ENCODE assay signal across 16 cellular contexts in genomic region chr1:18118491-18118890, GRCh38. TPM values are rescaled to one million over a fixed set of nuclear protein-coding genes. Genes with fewer than 3 reads are reported as not detected.
DNase-seq lines count a peak whose midpoint lies in the region; ATAC-seq, FAIRE-seq and TF ChIP-seq lines count a peak whose summit lies in the region.
"Had no signal": no experiment of that assay in that cellular context is flagged by ENCODE, and none has a peak within 500 bp of the region (broad histone marks: within the 10 kb centered on the region; RNA-seq: fewer than 3 reads in every experiment).

No MANE protein-coding gene starts in this region.

- 0 out of 2 replicates have a peak overlapping the region, but pooled peaks have one; percentile 42 for H2BK12ac ChIP-seq in H1 (ENCODE audit: low read depth, low read length)

- no peaks in the 10 kb centered on the region for H3K36me3 ChIP-seq in BLaER1 treated with 17β-estradiol and CSF1 and Interleukin-3, amounts not matched to agents 10 nM and 100 nM
- no peaks in the 10 kb centered on the region; a peak in 1 of 8 replicates for H3K36me3 ChIP-seq in H1 (ENCODE audit: control insufficient read depth in 2 of 4, insufficient read depth in 4 of 4, low read length in 3 of 4)

- H3K27me3 ChIP-seq in BLaER1 treated with 17β-estradiol and CSF1 and Interleukin-3, amounts not matched to agents 10 nM and 100 nM, result no peaks in the 10 kb centered on the region; a peak in 1 of 22 replicates
- H3K27me3 ChIP-seq in H1 (replicated peaks in 1 of 4; ENCODE audit: control insufficient read depth in 3 of 4, extremely low read depth in 1 of 4, insufficient read depth in 3 of 4, low read length in 3 of 4), result no peaks in the 10 kb centered on the region

- H3K23ac ChIP-seq in H1 (ENCODE audit: insufficient read length), result no peak overlapping the region

- peaks cover 0 to 39% (median 11%) of the 10 kb centered on the region in 10 experiments; a peak in 14 of 20 replicates for H3K4me1 ChIP-seq in BLaER1 treated with 17β-estradiol and CSF1 and Interleukin-3, amounts not matched to agents 10 nM and 100 nM
- peaks cover 0 to 6% (median 2%) of the 10 kb centered on the region in 4 experiments; a peak in 4 of 7 replicates for H3K4me1 ChIP-seq in H1 (replicated peaks in 1 of 4; ENCODE audit: control insufficient read depth in 3 of 4, insufficient read depth in 4 of 4, low read length in 3 of 4)

- H3K79me2 ChIP-seq in H1 (ENCODE audit: control insufficient read depth in 1 of 2, insufficient read depth in 2 of 2, low read length in 2 of 2), result 0 out of 4 replicates have a peak, but pooled peaks cover 0 to 2% of the 10 kb centered on the region in 2 experiments

- POLR2A ChIA-PET in H1 (lab: Charles Lee; ENCODE audit: partially characterized antibody), result interaction anchor here (1.0 kb wide), 1 partner anchor 20 kb away, joined by 3 read pairs; no protein-coding TSS in a partner anchor

- no peak for TF ChIP-seq POLR2A in H1 (IDR thresholded peaks at IDR 0.05; ENCODE audit: control extremely low read depth in 1 of 2, low read depth in 2 of 2, low read length in 2 of 2)

- no peak overlapping the region; the same call in 1 of the 2 replicates for H2BK20ac ChIP-seq in H1 (ENCODE audit: low read length)

- WGBS in H1 (ENCODE audit: extremely low coverage in 1 of 2, insufficient coverage in 1 of 2, insufficient read length in 1 of 2, insufficient replicate concordance in 2 of 2, low coverage in 1 of 2, low lambda C conversion rate in 2 of 2, missing lambda C conversion rate in 1 of 2), 2 experiments, result 77% methylated on average over 3 of the region's 3 CpGs; no CpG with 5 or more reads in 1 of the 2 experiments

- peaks cover 13% of the 10 kb centered on the region; the same call in 1 of the 2 replicates for H3K79me1 ChIP-seq in H1 (ENCODE audit: low read depth, low read length)

- H3K23me2 ChIP-seq in H1 (ENCODE audit: low read depth, low read length), result no peaks in the 10 kb centered on the region; the same call in 1 of the 2 replicates

- no peak for FAIRE-seq in H1 (lab: Jason Lieb, UNC)
- FAIRE-seq: G401.6, K562 had no signal

- H2BK5ac ChIP-seq in H1 (ENCODE audit: low read depth, low read length), result no peak overlapping the region

- no peak overlapping the region for H3K4me3 ChIP-seq in BLaER1 treated with 17β-estradiol and CSF1 and Interleukin-3, amounts not matched to agents 10 nM and 100 nM
- H3K4me3 ChIP-seq in Jurkat, Clone E6-1 (ENCODE audit: low read length), result peak overlapping the region; percentile 23
- no peak overlapping the region for H3K4me3 ChIP-seq in H1 (ENCODE audit: extremely low read depth in 1 of 4, insufficient read depth in 2 of 4, low read depth in 3 of 4, low read length in 4 of 4)
- H3K4me3 ChIP-seq: K562 had no signal

- H4K8ac ChIP-seq in H1 (ENCODE audit: extremely low read depth, insufficient read depth, low read length), result no peak overlapping the region

- intact Hi-C loops in sciatic nerve (cut with DNase I), result no loop called here

- DNase-seq in Jurkat, Clone E6-1 (ENCODE audit: low read depth, low spot score), result no peak
- DNase-seq in H1 (ENCODE audit: low read depth in 1 of 2, low spot score in 2 of 2) (no peak), pons (ENCODE audit: low spot score) (peak; percentile 79), KG1 (lab: John Stamatoyannopoulos, UW) (no peak), sciatic nerve (ENCODE audit: low spot score) (no peak)
- DNase-seq: DND-41, NCI-H524 treated with DMSO at 0.1 percent for 48 hours, SIG-M5 had no signal

- H2BK120ac ChIP-seq in H1 (replicated peaks; ENCODE audit: low read depth, low read length), result no peak overlapping the region

- no peak for TF ChIP-seq RAD21 in H1 (IDR thresholded peaks at IDR 0.05 in 1 of 2, conservative IDR thresholded peaks at IDR 0.05 in 1 of 2; ENCODE audit: low read depth in 2 of 2, low read length in 2 of 2)

- peak overlapping the region in 3 of 11 experiments; percentile 44 to 66 (median 53); a peak in 4 of 22 replicates for H3K27ac ChIP-seq in BLaER1 treated with 17β-estradiol and CSF1 and Interleukin-3, amounts not matched to agents 10 nM and 100 nM
- no peak overlapping the region for H3K27ac ChIP-seq in H1 (ENCODE audit: low read depth, low read length)

- H3K4ac ChIP-seq in H1 (replicated peaks; ENCODE audit: insufficient read length, low read depth, low read length), result no peak overlapping the region

- H4K91ac ChIP-seq in H1 (replicated peaks; ENCODE audit: insufficient read length, low read length), result no peak overlapping the region

- H4K20me1 ChIP-seq in BLaER1 treated with 17β-estradiol and CSF1 and Interleukin-3, amounts not matched to agents 10 nM and 100 nM, result no peaks in the 10 kb centered on the region; a peak in 1 of 22 replicates
- no peaks in the 10 kb centered on the region for H4K20me1 ChIP-seq in H1 (replicated peaks in 1 of 2; ENCODE audit: control insufficient read depth in 1 of 2, insufficient read depth in 2 of 2, low read length in 2 of 2)

- no peak overlapping the region for H3K18ac ChIP-seq in H1 (ENCODE audit: extremely low read depth, low read length)

- no peak overlapping the region for H2AK5ac ChIP-seq in H1 (ENCODE audit: low read depth, low read length)

- peak overlapping the region in 1 of 11 experiments; percentile 2; a peak in 1 of 22 replicates for H3K9ac ChIP-seq in BLaER1 treated with 17β-estradiol and CSF1 and Interleukin-3, amounts not matched to agents 10 nM and 100 nM
- no peak overlapping the region for H3K9ac ChIP-seq in H1 (replicated peaks in 1 of 4; ENCODE audit: extremely low read depth in 1 of 4, low read depth in 3 of 4, low read length in 3 of 4)

- no peak for TF ChIP-seq EP300 in H1 (IDR thresholded peaks at IDR 0.05; ENCODE audit: borderline replicate concordance in 1 of 2, low read depth in 2 of 2, low read length in 2 of 2)

- no peak overlapping the region for H3K14ac ChIP-seq in H1 (ENCODE audit: insufficient read length)

- peak overlapping the region in 10 of 11 experiments; percentile 21 to 89 (median 46); a peak in 18 of 22 replicates for H3K4me2 ChIP-seq in BLaER1 treated with 17β-estradiol and CSF1 and Interleukin-3, amounts not matched to agents 10 nM and 100 nM
- peak overlapping the region in 1 of 2 experiments; percentile 24; a peak in 1 of 4 replicates for H3K4me2 ChIP-seq in H1 (ENCODE audit: insufficient read depth in 1 of 2, low read depth in 2 of 2, low read length in 2 of 2)

- no peak for TF ChIP-seq CTCF in H1 (IDR thresholded peaks at IDR 0.05; ENCODE audit: control extremely low read depth in 1 of 3, insufficient read depth in 1 of 3, low read depth in 1 of 3, low read length in 3 of 3)

- no peak overlapping the region for H2AFZ ChIP-seq in H1 (ENCODE audit: low read length)

- ATAC-seq in sciatic nerve (no peak), HG02798 (IDR thresholded peaks at IDR 0.05; ENCODE audit: poor library complexity, unreplicated experiment) (no peak)
- ATAC-seq: HCT116, K562, SK-N-SH treated with all-trans-retinoic acid at 6 μM for 48 hours had no signal

- no peaks in the 10 kb centered on the region for H3K9me3 ChIP-seq in BLaER1 treated with 17β-estradiol and CSF1 and Interleukin-3, amounts not matched to agents 10 nM and 100 nM (replicated peaks in 1 of 11)
- H3K9me3 ChIP-seq in H1 (ENCODE audit: insufficient read depth in 2 of 2, low read depth in 1 of 2, low read length in 1 of 2), result no peaks in the 10 kb centered on the region

- CTCF ChIA-PET in H1 (lab: Charles Lee; ENCODE audit: partially characterized antibody), result interaction anchor here (0.9 to 1.4 kb wide), 10 partner anchors 9 to 165 kb away, joined by 3 to 9 read pairs (median 4); no protein-coding TSS in a partner anchor

- H4K5ac ChIP-seq in H1 (ENCODE audit: insufficient read length, low read depth, low read length), result no peak overlapping the region

- no peak overlapping the region for H2BK15ac ChIP-seq in H1 (ENCODE audit: low read length)

- H3K56ac ChIP-seq in H1 (replicated peaks; ENCODE audit: insufficient read length, low read depth, low read length), result no peak overlapping the region

TF ChIP-seq in H1, 55 proteins besides CTCF, POLR2A, EP300 and RAD21 (continues in another document):
- TF ChIP-seq SP1 (IDR thresholded peaks at IDR 0.05; ENCODE audit: low read depth, low read length) (no peak), RXRA (IDR thresholded peaks at IDR 0.05; ENCODE audit: insufficient read depth, low read depth, low read length) (no peak), CHD2 (IDR thresholded peaks at IDR 0.05; ENCODE audit: low read length) (no peak), HDAC6 (IDR thresholded peaks at IDR 0.05; ENCODE audit: low read depth, low read length) (no peak), SP4 (IDR thresholded peaks at IDR 0.05; ENCODE audit: low read length) (no peak), RBBP5 (IDR thresholded peaks at IDR 0.05; ENCODE audit: borderline replicate concordance, low read depth, low read length) (no peak), KDM5A (IDR thresholded peaks at IDR 0.05; ENCODE audit: low read length) (no peak), KDM1A (IDR thresholded peaks at IDR 0.05; ENCODE audit: borderline replicate concordance, low read length) (no peak), ATF2 (IDR thresholded peaks at IDR 0.05; ENCODE audit: low read length) (no peak), TCF12 (IDR thresholded peaks at IDR 0.05; ENCODE audit: low read depth, low read length) (no peak), JUN (IDR thresholded peaks at IDR 0.05; ENCODE audit: low read depth, low read length) (no peak), TAF1 (IDR thresholded peaks at IDR 0.05; ENCODE audit: low read depth, low read length) (no peak)

RNA-seq across cellular contexts. Expression of gene IGSF21, which starts 10.9 kb away (rescaled TPM):
- not detected for polyA plus RNA-seq in Jurkat, Clone E6-1 (2012; ENCODE audit: insufficient read depth, insufficient read length)
- total RNA-seq in H1 (2021; fragmentation: NEBNext Ultra II Directional; extraction: Animal tissue kit (Norgen Biotek cat#: 25700)), result 28.5 and 29.1 TPM in 2 replicates
- polyA plus RNA-seq in H1 (2011; rRNA removed), result 22.5 and 37.6 TPM in 2 replicates
- 13.3 TPM for polyA plus RNA-seq in H1 (2011; cell fraction: cytosol; rRNA removed)
- polyA plus RNA-seq in H1 (2011; cell fraction: nucleus; rRNA removed), result 27.6 TPM
- 15.1 to 20.1 TPM (median 18.1 TPM) in 4 replicates for polyA plus RNA-seq in H1 (2012, experiment 1 of 2)
- polyA plus RNA-seq in H1 (2012, experiment 2 of 2), result 14.3 TPM
- 31.3 TPM for polyA plus RNA-seq in H1 (2013, experiment 1 of 2)
- polyA plus RNA-seq in H1 (2013, experiment 2 of 2), result 36.2 TPM
- polyA minus RNA-seq in H1 (2011; rRNA and poly(A)+ RNA removed), result 12.0 and 17.4 TPM in 2 replicates
- 19.3 TPM for polyA minus RNA-seq in H1 (2011; cell fraction: cytosol; rRNA and poly(A)+ RNA removed)
- polyA minus RNA-seq in H1 (2011; cell fraction: nucleus; rRNA and poly(A)+ RNA removed), result 14.6 TPM
- 4.5 TPM for total RNA-seq in sciatic nerve
- total RNA-seq: K562, RPMI7951 had no signal
- polyA plus RNA-seq: CD14-positive monocyte, K562 had no signal
